Comparison of ENCODE assay signal across 12 cellular contexts in the genomic region with DNA sequence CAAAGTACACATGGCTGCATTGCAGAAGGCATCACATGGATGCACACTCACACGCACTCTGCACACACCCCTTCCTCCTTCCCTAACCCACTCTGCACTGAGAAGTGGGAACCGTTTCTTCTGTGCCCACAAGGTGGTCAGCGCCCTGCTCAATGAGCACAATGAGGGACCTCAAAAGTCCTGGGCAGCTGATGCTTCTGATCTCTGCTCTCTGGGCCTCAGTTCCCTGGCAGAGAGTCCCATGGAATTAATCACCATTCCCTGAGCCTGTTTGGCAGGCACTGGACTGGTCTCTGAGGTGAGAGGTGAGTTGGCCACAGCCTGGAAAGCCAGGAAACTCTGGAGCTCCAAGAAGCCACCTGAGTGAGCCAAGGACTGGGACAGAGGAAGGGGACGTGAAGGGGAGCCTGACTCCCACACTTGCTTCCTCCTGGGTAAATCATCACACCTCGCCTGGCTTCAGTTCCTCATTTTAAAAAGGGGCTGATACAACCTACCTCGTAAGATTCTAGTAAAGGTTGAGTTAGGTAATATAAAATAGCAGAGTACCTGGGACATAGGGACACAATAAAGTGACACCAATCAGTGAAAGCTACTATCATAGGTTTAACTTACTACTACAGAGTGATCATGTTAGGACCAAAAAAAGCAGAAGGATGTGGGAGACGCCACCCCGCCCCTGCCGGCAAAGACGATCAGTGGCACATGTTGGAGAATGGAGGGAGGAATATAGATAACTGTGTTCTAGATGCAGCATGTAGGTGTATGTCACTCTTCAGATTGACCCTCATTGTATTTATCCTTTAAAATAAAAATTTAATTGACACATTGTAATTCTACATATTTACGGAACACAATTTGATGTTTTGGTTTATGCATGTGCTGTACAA. TPM values are rescaled to one million over a fixed set of nuclear protein-coding genes. Genes with fewer than 3 reads are reported as not detected.
DNase-seq lines count a peak whose midpoint lies in the region; ATAC-seq and TF ChIP-seq lines count a peak whose summit lies in the region.
"Had no signal": no experiment of that assay in that cellular context is flagged by ENCODE, and none has a peak within 500 bp of the region (broad histone marks: within the 10 kb centered on the region; RNA-seq: fewer than 3 reads in every experiment).

No MANE protein-coding gene starts in this region.

- H3K27me3 Mint-ChIP-seq in activated CD8-positive, alpha-beta T cell treated with anti-CD3 and anti-CD28 coated beads for 36 hours, result peaks cover 16% of the 10 kb centered on the region

- ATAC-seq in GM19397 (IDR thresholded peaks at IDR 0.05; ENCODE audit: unreplicated experiment) (peak; percentile 93), HG02970 (IDR thresholded peaks at IDR 0.05; ENCODE audit: low FRiP score, unreplicated experiment) (peak; percentile 63)
- no peak for ATAC-seq in activated CD8-positive, alpha-beta T cell treated with anti-CD3 and anti-CD28 coated beads for 36 hours
- ATAC-seq: psoas muscle had no signal

- intact Hi-C loops in activated CD8-positive, alpha-beta T cell treated with anti-CD3 and anti-CD28 coated beads for 36 hours (cut with micrococcal nuclease), result no loop called here

- no peak for TF ChIP-seq CTCF in GM12865 (IDR thresholded peaks at IDR 0.05; ENCODE audit: insufficient read depth, low read depth, low read length, missing control alignments)
- no peak for TF ChIP-seq CTCF in activated CD8-positive, alpha-beta T cell treated with anti-CD3 and anti-CD28 coated beads for 36 hours (IDR thresholded peaks at IDR 0.05)

- peaks cover 2% of the 10 kb centered on the region for H3K9me3 Mint-ChIP-seq in activated CD8-positive, alpha-beta T cell treated with anti-CD3 and anti-CD28 coated beads for 36 hours

- H3K36me3 Mint-ChIP-seq in activated CD8-positive, alpha-beta T cell treated with anti-CD3 and anti-CD28 coated beads for 36 hours (ENCODE audit: low read depth), result no peaks in the 10 kb centered on the region

- DNase-seq in GM12865 (ENCODE audit: low read depth) (peak; percentile 13), NAMALWA (ENCODE audit: low spot score) (peak; percentile 16), HPDE6-E6E7 (ENCODE audit: extremely low spot score) (no peak), foreskin melanocyte (no peak), NCI-H2196 (lab: John Stamatoyannopoulos, UW; ENCODE audit: unreplicated experiment) (no peak)
- no peak for DNase-seq in activated CD8-positive, alpha-beta T cell treated with anti-CD3 and anti-CD28 coated beads for 36 hours
- DNase-seq: activated CD8-positive, alpha-beta memory T cell treated with anti-CD3 and anti-CD28 coated beads, Interleukin-2, amount 50 U/mL, for 4 hours; GF-D8; NCI-H510A; psoas muscle had no signal

- H3K4me3 Mint-ChIP-seq in activated CD8-positive, alpha-beta T cell treated with anti-CD3 and anti-CD28 coated beads for 36 hours, result no peak overlapping the region

- POLR2A ChIA-PET in activated CD8-positive, alpha-beta T cell treated with anti-CD3 and anti-CD28 coated beads for 36 hours (lab: Charles Lee), result no interaction called here

- no peak overlapping the region for H3K27ac Mint-ChIP-seq in activated CD8-positive, alpha-beta T cell treated with anti-CD3 and anti-CD28 coated beads for 36 hours

- no peaks in the 10 kb centered on the region for H3K4me1 Mint-ChIP-seq in activated CD8-positive, alpha-beta T cell treated with anti-CD3 and anti-CD28 coated beads for 36 hours (ENCODE audit: low read depth)

- no peak overlapping the region for H3K4me3 ChIP-seq in GM12865 (ENCODE audit: low read depth, low read length)
- H3K4me3 ChIP-seq: psoas muscle had no signal

- CTCF ChIA-PET in activated CD8-positive, alpha-beta T cell treated with anti-CD3 and anti-CD28 coated beads for 36 hours (lab: Charles Lee), result no interaction called here

RNA-seq across cellular contexts. Expression of gene IGFBPL1, which starts 21.1 kb away (rescaled TPM):
- total RNA-seq in activated CD8-positive, alpha-beta T cell treated with anti-CD3 and anti-CD28 coated beads for 36 hours, result not detected

RNA-seq across cellular contexts. Expression of gene ALDH1B1, which starts 52.9 kb away (rescaled TPM):
- 10 to 100 TPM; 23.9 to 26.5 TPM for total RNA-seq in activated CD8-positive, alpha-beta T cell treated with anti-CD3 and anti-CD28 coated beads for 36 hours

Comparison
In these comparisons a context has a peak if more than half of its experiments do, and no peak if none do; other contexts are left out.
1. DNase-seq: peak in GM12865 (single experiment) and NAMALWA (single experiment); none in HPDE6-E6E7 (single experiment), foreskin melanocyte (single experiment), activated CD8-positive, alpha-beta T cell treated with anti-CD3 and anti-CD28 coated beads for 36 hours (single experiment) and NCI-H2196 (single experiment).